In the genomic region with DNA sequence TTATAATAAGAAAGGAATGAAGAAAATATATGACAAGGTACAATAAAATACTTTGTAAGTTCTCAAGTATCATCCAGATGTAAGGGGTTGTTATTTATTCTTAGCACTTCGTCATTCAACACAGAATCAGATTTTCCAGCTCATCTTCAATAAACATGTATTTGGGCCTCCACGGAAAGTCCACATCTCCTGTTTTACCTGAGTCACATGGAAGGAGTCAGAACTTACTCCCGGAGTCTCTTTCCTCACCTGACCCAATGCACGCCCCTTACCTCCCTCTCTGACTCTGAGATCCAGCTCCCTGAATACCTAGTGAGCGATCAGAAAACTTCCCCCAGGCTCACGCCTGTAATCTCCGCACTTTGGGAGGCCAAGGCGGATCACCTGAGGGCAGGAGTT, we compare ENCODE assay signal across 8 cellular contexts. TPM values are rescaled to one million over a fixed set of nuclear protein-coding genes. Genes with fewer than 3 reads are reported as not detected.
DNase-seq lines count a peak whose midpoint lies in the region; ATAC-seq and TF ChIP-seq lines count a peak whose summit lies in the region.

No MANE protein-coding gene starts in this region.

- no peak for TF ChIP-seq CTCF in SK-N-SH (IDR thresholded peaks at IDR 0.05)
- no peak for TF ChIP-seq CTCF in stomach (IDR thresholded peaks at IDR 0.05)

- H3K4me2 ChIP-seq in SK-N-SH = peak overlapping the region; percentile 94

- H3F3A ChIP-seq in SK-N-SH (replicated peaks; ENCODE audit: insufficient read depth) = peaks cover 12% of the 10 kb centered on the region

- no peaks in the 10 kb centered on the region for H3K27me3 Mint-ChIP-seq in activated T-helper 2 cell treated with anti-CD3 and anti-CD28 coated beads, Interferon-gamma antibody, Interleukin-2, Interleukin-4, amounts not matched to agents 10 μg/mL and 5 μg/mL and 100 μg/mL, durations not matched to agents 14 hours and 24 hours and 36 hours (ENCODE audit: low read depth)
- H3K27me3 Mint-ChIP-seq in immature natural killer cell (ENCODE audit: low read depth in 3 of 3) = peaks cover 3 to 9% (median 9%) of the 10 kb centered on the region in 3 donors

- H3K4me3 Mint-ChIP-seq in activated T-helper 2 cell treated with anti-CD3 and anti-CD28 coated beads, Interferon-gamma antibody, Interleukin-2, Interleukin-4, amounts not matched to agents 10 μg/mL and 5 μg/mL and 100 μg/mL, durations not matched to agents 14 hours and 24 hours and 36 hours (ENCODE audit: low read depth) = peak overlapping the region; percentile 93
- H3K4me3 Mint-ChIP-seq in immature natural killer cell = peak overlapping the region; percentile 84 to 100 (median 95)

- H3K27me3 ChIP-seq in SK-N-SH (ENCODE audit: insufficient read depth) (no peaks in the 10 kb centered on the region), stomach (no peaks in the 10 kb centered on the region)

- H3K27ac ChIP-seq in SK-N-SH (ENCODE audit: low read depth in 2 of 2, low read length in 1 of 2) = peak overlapping the region; percentile 94 to 95
- H3K27ac ChIP-seq in stomach = peak overlapping the region; percentile 94 to 99 (median 98)

- no peaks in the 10 kb centered on the region for H3K9me3 Mint-ChIP-seq in activated T-helper 2 cell treated with anti-CD3 and anti-CD28 coated beads, Interferon-gamma antibody, Interleukin-2, Interleukin-4, amounts not matched to agents 10 μg/mL and 5 μg/mL and 100 μg/mL, durations not matched to agents 14 hours and 24 hours and 36 hours
- H3K9me3 Mint-ChIP-seq in immature natural killer cell = no peaks in the 10 kb centered on the region

- WGBS in SK-N-SH (ENCODE audit: low lambda C conversion rate) = 96% methylated on average over 8 of the region's 8 CpGs
- 74 to 78% (median 76%) methylated on average over 8 of the region's 8 CpGs for WGBS in stomach, 5 donors

- H3K4me1 Mint-ChIP-seq in activated T-helper 2 cell treated with anti-CD3 and anti-CD28 coated beads, Interferon-gamma antibody, Interleukin-2, Interleukin-4, amounts not matched to agents 10 μg/mL and 5 μg/mL and 100 μg/mL, durations not matched to agents 14 hours and 24 hours and 36 hours (ENCODE audit: low read depth) = peaks cover 57% of the 10 kb centered on the region
- peaks cover 40 to 44% of the 10 kb centered on the region in 2 donors for H3K4me1 Mint-ChIP-seq in immature natural killer cell

- H3K9me3 ChIP-seq in SK-N-SH (no peaks in the 10 kb centered on the region), stomach (no peaks in the 10 kb centered on the region)

- no peaks in the 10 kb centered on the region for H3K9me2 ChIP-seq in SK-N-SH

- H3K36me3 ChIP-seq in SK-N-SH (replicated peaks in 1 of 2; ENCODE audit: control insufficient read depth in 1 of 2, insufficient read depth in 2 of 2, low read length in 1 of 2) = no peaks in the 10 kb centered on the region
- H3K36me3 ChIP-seq in stomach = no peaks in the 10 kb centered on the region

- intact Hi-C loops in activated T-helper 2 cell treated with anti-CD3 and anti-CD28 coated beads, Interferon-gamma antibody, Interleukin-2, Interleukin-4, amounts not matched to agents 10 μg/mL and 5 μg/mL and 100 μg/mL, durations not matched to agents 14 hours and 24 hours and 36 hours (cut with micrococcal nuclease) = loop anchor here (1.0 to 2.0 kb wide), 3 partner anchors 17 to 379 kb away; a partner anchor contains a TSS
- intact Hi-C loops in stomach (cut with DNase I; ENCODE audit: low total_unique reads) = no loop called here

- peak overlapping the region; percentile 95 for H3K27ac Mint-ChIP-seq in activated T-helper 2 cell treated with anti-CD3 and anti-CD28 coated beads, Interferon-gamma antibody, Interleukin-2, Interleukin-4, amounts not matched to agents 10 μg/mL and 5 μg/mL and 100 μg/mL, durations not matched to agents 14 hours and 24 hours and 36 hours
- peak overlapping the region; percentile 98 to 99 (median 99) for H3K27ac Mint-ChIP-seq in immature natural killer cell

- DNase-seq in SK-N-SH (no peak), immature natural killer cell (no peak), stomach (no peak), NOMO-1 (lab: John Stamatoyannopoulos, UW; ENCODE audit: unreplicated experiment in 2 of 2) (no peak)
- no peak for DNase-seq in activated T-helper 2 cell treated with anti-CD3 and anti-CD28 coated beads, Interferon-gamma antibody, Interleukin-2, Interleukin-4, amounts not matched to agents 10 μg/mL and 5 μg/mL and 100 μg/mL, durations not matched to agents 14 hours and 24 hours and 36 hours (ENCODE audit: low spot score)

- peaks cover 12% of the 10 kb centered on the region; the same call in 1 of the 2 replicates for H3K79me2 ChIP-seq in SK-N-SH (ENCODE audit: insufficient read depth)

- peak overlapping the region; percentile 94 for H2AFZ ChIP-seq in SK-N-SH (ENCODE audit: low read depth)

- H3K4me3 ChIP-seq in SK-N-SH (ENCODE audit: low read depth in 2 of 2, low read length in 1 of 2) = peak overlapping the region; percentile 63 to 77; a peak in 3 of 4 replicates
- H3K4me3 ChIP-seq in stomach = peak overlapping the region in 2 of 4 donors; percentile 60 to 73

- H3K4me1 ChIP-seq in SK-N-SH (ENCODE audit: control insufficient read depth in 1 of 2, insufficient read depth in 2 of 2, low read depth in 1 of 2, low read length in 1 of 2) (peaks cover 20 to 35% of the 10 kb centered on the region in 2 experiments; a peak in 3 of 4 replicates), stomach (peaks cover 37 to 70% (median 49%) of the 10 kb centered on the region in 4 donors)

- no peak for TF ChIP-seq RAD21 in SK-N-SH (IDR thresholded peaks at IDR 0.05; ENCODE audit: low read length)

- POLR2A ChIA-PET in SK-N-SH (lab: Yijun Ruan, JAX) = interaction anchor here (0.5 to 2.1 kb wide), 2 partner anchors 23 to 69 kb away, joined by 3 to 5 read pairs; a partner anchor contains a TSS

- no peaks in the 10 kb centered on the region for H4K20me1 ChIP-seq in SK-N-SH (ENCODE audit: insufficient read depth)

- CTCF ChIA-PET in SK-N-SH (lab: Yijun Ruan, JAX) = interaction anchor here (0.7 to 6.6 kb wide), 5 partner anchors 24 to 459 kb away, joined by 3 to 34 read pairs (median 4); a partner anchor contains a TSS

- ATAC-seq in SK-N-SH treated with all-trans-retinoic acid at 6 μM for 48 hours (no peak), HG03378 (IDR thresholded peaks at IDR 0.05; ENCODE audit: unreplicated experiment) (no peak), HG03432 (IDR thresholded peaks at IDR 0.05; ENCODE audit: unreplicated experiment) (no peak)

- TF ChIP-seq EP300 in SK-N-SH (IDR thresholded peaks at IDR 0.05; ENCODE audit: borderline replicate concordance in 1 of 2, low read depth in 1 of 2, low read length in 1 of 2) (no peak), stomach (IDR thresholded peaks at IDR 0.05) (no peak)

- peaks cover 12% of the 10 kb centered on the region for H3K36me3 Mint-ChIP-seq in activated T-helper 2 cell treated with anti-CD3 and anti-CD28 coated beads, Interferon-gamma antibody, Interleukin-2, Interleukin-4, amounts not matched to agents 10 μg/mL and 5 μg/mL and 100 μg/mL, durations not matched to agents 14 hours and 24 hours and 36 hours (ENCODE audit: low read depth)
- no peaks in the 10 kb centered on the region for H3K36me3 Mint-ChIP-seq in immature natural killer cell

- peak overlapping the region; percentile 90 for H3K9ac ChIP-seq in SK-N-SH

- no peak for TF ChIP-seq POLR2A in stomach (IDR thresholded peaks at IDR 0.05)

RNA-seq across cellular contexts. Expression of a gene that starts 1.5 kb away (rescaled TPM):
- polyA plus RNA-seq in SK-N-SH (2012; rRNA removed) (50.7 and 59.6 TPM in 2 replicates), immature natural killer cell (10 to 100 TPM; 52.5 to 53.8 (median 53.6) TPM), stomach (10 to 100 TPM; 37.4 to 57.1 (median 45.2) TPM)
- polyA plus RNA-seq in SK-N-SH (2012; cell fraction: cytosol; rRNA removed) = 47.2 and 53.7 TPM in 2 replicates
- polyA plus RNA-seq in SK-N-SH (2012; cell fraction: nucleus; rRNA removed) = 20.1 and 23.1 TPM in 2 replicates
- 44.7 and 44.8 TPM in 2 replicates for total RNA-seq in activated T-helper 2 cell treated with anti-CD3 and anti-CD28 coated beads, Interferon-gamma antibody, Interleukin-2, Interleukin-4, amounts not matched to agents 10 μg/mL and 5 μg/mL and 100 μg/mL, durations not matched to agents 14 hours and 24 hours and 36 hours
- total RNA-seq in stomach = 10 to 100 TPM; 10.1 to 47.3 (median 36.8) TPM

RNA-seq across cellular contexts. Expression of a gene that starts 17.9 kb away (rescaled TPM):
- 55.9 and 64.3 TPM in 2 replicates for polyA plus RNA-seq in SK-N-SH (2012; rRNA removed)
- 35.9 and 48.4 TPM in 2 replicates for polyA plus RNA-seq in SK-N-SH (2012; cell fraction: cytosol; rRNA removed)
- 79.8 and 90.9 TPM in 2 replicates for polyA plus RNA-seq in SK-N-SH (2012; cell fraction: nucleus; rRNA removed)
- 23.6 and 25.3 TPM in 2 replicates for total RNA-seq in activated T-helper 2 cell treated with anti-CD3 and anti-CD28 coated beads, Interferon-gamma antibody, Interleukin-2, Interleukin-4, amounts not matched to agents 10 μg/mL and 5 μg/mL and 100 μg/mL, durations not matched to agents 14 hours and 24 hours and 36 hours
- 100 to 1,000 TPM in 1 of 3 donors, 10 to 100 TPM in 2; 45.1 to 117 (median 94.6) TPM for polyA plus RNA-seq in immature natural killer cell
- 100 to 1,000 TPM in 1 of 5 donors, 10 to 100 TPM in 4; 66.5 to 123 (median 81.1) TPM for total RNA-seq in stomach
- 10 to 100 TPM; 19.7 to 59.0 (median 33.4) TPM for polyA plus RNA-seq in stomach

RNA-seq across cellular contexts. Expression of a gene that starts 23.6 kb away (rescaled TPM):
- polyA plus RNA-seq in SK-N-SH (2012; rRNA removed) = 23.3 and 28.2 TPM in 2 replicates
- 14.3 and 19.8 TPM in 2 replicates for polyA plus RNA-seq in SK-N-SH (2012; cell fraction: cytosol; rRNA removed)
- polyA plus RNA-seq in SK-N-SH (2012; cell fraction: nucleus; rRNA removed) = 36.8 and 45.8 TPM in 2 replicates
- total RNA-seq in activated T-helper 2 cell treated with anti-CD3 and anti-CD28 coated beads, Interferon-gamma antibody, Interleukin-2, Interleukin-4, amounts not matched to agents 10 μg/mL and 5 μg/mL and 100 μg/mL, durations not matched to agents 14 hours and 24 hours and 36 hours = 30.4 and 30.6 TPM in 2 replicates
- polyA plus RNA-seq in immature natural killer cell = 10 to 100 TPM; 15.0 to 39.1 (median 15.4) TPM
- total RNA-seq in stomach = 10 to 100 TPM in 4 of 5 donors, 1 to 10 TPM in 1; 8.1 to 75.3 (median 36.2) TPM
- 10 to 100 TPM; 12.2 to 19.8 (median 16.1) TPM for polyA plus RNA-seq in stomach

RNA-seq across cellular contexts. Expression of a gene that starts 32.6 kb away (rescaled TPM):
- polyA plus RNA-seq in SK-N-SH (2012; rRNA removed) (338 and 395 TPM in 2 replicates), immature natural killer cell (10 to 100 TPM; 32.3 to 49.4 (median 42.5) TPM), stomach (10 to 100 TPM; 43.7 to 58.8 (median 56.1) TPM)
- polyA plus RNA-seq in SK-N-SH (2012; cell fraction: cytosol; rRNA removed) = 199 and 274 TPM in 2 replicates
- 1,066 and 1,388 TPM in 2 replicates for polyA plus RNA-seq in SK-N-SH (2012; cell fraction: nucleus; rRNA removed)
- total RNA-seq in activated T-helper 2 cell treated with anti-CD3 and anti-CD28 coated beads, Interferon-gamma antibody, Interleukin-2, Interleukin-4, amounts not matched to agents 10 μg/mL and 5 μg/mL and 100 μg/mL, durations not matched to agents 14 hours and 24 hours and 36 hours = 55.4 and 56.1 TPM in 2 replicates
- total RNA-seq in stomach = 10 to 100 TPM; 23.2 to 81.1 (median 59.6) TPM

RNA-seq across cellular contexts. Expression of a gene that starts 36.5 kb away (rescaled TPM):
- 256 and 308 TPM in 2 replicates for polyA plus RNA-seq in SK-N-SH (2012; rRNA removed)
- 286 and 340 TPM in 2 replicates for polyA plus RNA-seq in SK-N-SH (2012; cell fraction: cytosol; rRNA removed)
- 86.1 and 118 TPM in 2 replicates for polyA plus RNA-seq in SK-N-SH (2012; cell fraction: nucleus; rRNA removed)
- 169 and 178 TPM in 2 replicates for total RNA-seq in activated T-helper 2 cell treated with anti-CD3 and anti-CD28 coated beads, Interferon-gamma antibody, Interleukin-2, Interleukin-4, amounts not matched to agents 10 μg/mL and 5 μg/mL and 100 μg/mL, durations not matched to agents 14 hours and 24 hours and 36 hours
- polyA plus RNA-seq in immature natural killer cell = 10 to 100 TPM; 59.5 to 82.7 (median 67.5) TPM
- total RNA-seq in stomach = 10 to 100 TPM in 2 of 5 donors, 1 to 10 TPM in 3; 4.7 to 36.1 (median 5.2) TPM
- 10 to 100 TPM; 40.9 to 73.3 (median 63.9) TPM for polyA plus RNA-seq in stomach
